Comparison of ENCODE assay signal across 1 cellular context in genomic region chr22:43127166-43127908, GRCh38.
TF ChIP-seq lines count a peak whose summit lies in the region.

No MANE protein-coding gene starts in this region.

TF ChIP-seq in IMR-90, 13 proteins besides CTCF, POLR2A, EP300 and RAD21 (continued from another document):
- TF ChIP-seq ELK1 (IDR thresholded peaks at IDR 0.05; ENCODE audit: borderline replicate concordance, low read depth, low read length) (no peak), MXI1 (IDR thresholded peaks at IDR 0.05; ENCODE audit: borderline replicate concordance, low read depth, low read length) (no peak), MAZ (IDR thresholded peaks at IDR 0.05; ENCODE audit: borderline replicate concordance, low read depth, low read length) (0 out of 2 replicates have a peak, but pooled peaks have one; percentile 1), FOS (IDR thresholded peaks at IDR 0.05; ENCODE audit: low read depth, low read length) (no peak), BHLHE40 (IDR thresholded peaks at IDR 0.05; ENCODE audit: low read depth, low read length) (no peak)
